Comparison of ENCODE assay signal across 1 cellular context in genomic region chr9:14312721-14313377, GRCh38.
TF ChIP-seq lines count a peak whose summit lies in the region.

No MANE protein-coding gene starts in this region.

TF ChIP-seq in HepG2, 621 proteins besides CTCF, POLR2A, EP300 and RAD21 (continued from another document):
- no peak for TF ChIP-seq CSRNP1 (CRISPR knock-in tag; IDR thresholded peaks at IDR 0.05)
